In genomic region chr4:184392748-184393334, GRCh38 we compare ENCODE assay signal across 11 cellular contexts.
DNase-seq lines count a peak whose midpoint lies in the region; ATAC-seq, FAIRE-seq and TF ChIP-seq lines count a peak whose summit lies in the region.
"Had no signal": no experiment of that assay in that cellular context is flagged by ENCODE, and none has a peak within 500 bp of the region (broad histone marks: within the 10 kb centered on the region; RNA-seq: fewer than 3 reads in every experiment).

No MANE protein-coding gene starts in this region.

- H3K36me3 ChIP-seq in adrenal gland (replicated peaks in 1 of 2) (peaks cover 0 to 77% of the 10 kb centered on the region in 2 donors), skeletal muscle tissue (ENCODE audit: control insufficient read depth in 3 of 3, insufficient read depth in 3 of 3, low read length in 3 of 3) (peaks cover 45 to 59% (median 49%) of the 10 kb centered on the region in 3 donors)

- peak; percentile 21 for ATAC-seq in left colon

- H3K27me3 ChIP-seq in adrenal gland, result no peaks in the 10 kb centered on the region
- no peaks in the 10 kb centered on the region for H3K27me3 ChIP-seq in skeletal muscle tissue (ENCODE audit: control insufficient read depth in 3 of 3, insufficient read depth in 3 of 3, low read length in 3 of 3)

- H3K4me1 ChIP-seq in adrenal gland (replicated peaks in 1 of 2), result peaks cover 7 to 13% of the 10 kb centered on the region in 2 donors
- peaks cover 17 to 48% (median 38%) of the 10 kb centered on the region in 3 donors for H3K4me1 ChIP-seq in skeletal muscle tissue (ENCODE audit: control insufficient read depth in 3 of 3, insufficient read depth in 3 of 3, low read length in 3 of 3)

- intact Hi-C loops in adrenal gland (cut with DNase I), result no loop called here
- intact Hi-C loops in left colon (cut with DNase I, micrococcal nuclease), result no loop called here

- no peak for TF ChIP-seq CTCF in adrenal gland (IDR thresholded peaks at IDR 0.05)

- WGBS in adrenal gland, 4 donors, result 74 to 80% (median 78%) methylated on average over 12 of the region's 12 CpGs

- no peak for TF ChIP-seq POLR2A in adrenal gland (IDR thresholded peaks at IDR 0.05)

- peak overlapping the region in 1 of 3 donors; percentile 40 for H3K9ac ChIP-seq in skeletal muscle tissue (ENCODE audit: low read depth in 1 of 3, low read length in 3 of 3)

- H3K9me3 ChIP-seq in adrenal gland (replicated peaks in 1 of 3), result no peaks in the 10 kb centered on the region
- H3K9me3 ChIP-seq in skeletal muscle tissue (ENCODE audit: control insufficient read depth in 3 of 3, low read length in 3 of 3), result no peaks in the 10 kb centered on the region

- H3K4me3 ChIP-seq in adrenal gland (peak overlapping the region in 1 of 4 donors; percentile 2), skeletal muscle tissue (ENCODE audit: low read length in 3 of 3) (no peak overlapping the region)

- H3K27ac ChIP-seq in adrenal gland (peak overlapping the region in 4 of 5 donors; percentile 41 to 69 (median 54)), skeletal muscle tissue (ENCODE audit: low read depth, low read length) (peak overlapping the region; percentile 67)

- DNase-seq in GM03348 (ENCODE audit: low spot score) (peak; percentile 42), adrenal gland (peak in 3 of 7 donors; percentile 35 to 56 (median 47)), left colon (no peak), RCC 7860 (ENCODE audit: low spot score) (no peak), NCI-H2081 (lab: John Stamatoyannopoulos, UW) (no peak), NCI-H2196 treated with DMSO at 0.1 percent for 48 hours (lab: John Stamatoyannopoulos, UW; ENCODE audit: unreplicated experiment) (no peak), inferior parietal cortex (ENCODE audit: extremely low spot score) (no peak)
- DNase-seq: RPMI8226 had no signal

- no peak for FAIRE-seq in RCC 7860 (lab: Jason Lieb, UNC)
- FAIRE-seq: astrocyte, endometrium had no signal
